2 cellular contexts compared by ENCODE assay signal in the genomic region with DNA sequence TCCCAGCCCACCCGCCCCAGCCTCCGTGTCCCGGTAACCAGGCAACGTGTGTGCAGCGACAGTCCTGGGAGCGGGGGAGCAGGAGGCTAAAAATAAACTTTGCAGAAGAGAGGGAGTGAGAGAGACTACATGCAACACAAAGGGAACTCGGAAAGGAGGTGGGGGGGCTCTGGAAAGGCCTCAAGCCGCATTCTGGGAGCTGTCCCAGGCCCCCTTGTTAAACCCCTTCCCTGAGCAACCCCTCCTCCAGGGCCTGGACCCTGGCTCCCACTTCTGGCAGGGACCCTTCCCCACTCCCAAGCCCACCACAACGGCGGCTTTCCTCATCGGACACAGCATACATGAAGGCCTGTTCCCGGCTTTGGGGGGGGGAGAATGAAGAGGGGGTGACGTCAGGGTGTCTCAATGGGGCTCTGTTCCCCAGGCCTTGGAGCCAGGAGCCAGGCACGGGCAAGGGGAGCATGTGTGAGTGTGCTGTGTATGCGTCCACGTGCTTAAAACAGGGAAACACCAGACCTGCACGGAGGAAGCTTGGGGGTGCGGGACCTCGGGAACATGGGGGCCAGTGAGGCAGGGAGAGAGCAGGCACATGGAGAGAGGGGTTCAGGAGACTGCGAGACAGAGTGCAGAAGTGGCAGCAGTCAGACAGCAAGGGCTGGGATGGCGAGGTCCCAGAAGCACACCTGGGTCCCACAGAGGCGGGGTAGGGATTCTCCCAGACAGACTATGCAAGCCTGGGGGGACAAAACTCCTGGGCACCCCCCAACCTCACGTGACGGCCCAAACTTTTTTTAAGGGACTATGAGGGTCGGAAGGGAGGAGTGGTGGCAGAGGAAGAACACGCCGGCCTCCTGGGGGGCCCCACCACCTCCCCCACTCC.
TF ChIP-seq lines count a peak whose summit lies in the region.

No MANE protein-coding gene starts in this region.

TF ChIP-seq in A549, 52 proteins besides CTCF, POLR2A, EP300 and RAD21:
- peak; percentile 75; the same call in 1 of the 2 replicates for TF ChIP-seq POLR2AphosphoS2 (conservative IDR thresholded peaks at IDR 0.05; ENCODE audit: low read length)
- TF ChIP-seq SREBF2 (IDR thresholded peaks at IDR 0.05) = no peak
- 0 out of 2 replicates have a peak, but pooled peaks have one; percentile 10 for TF ChIP-seq TP53 (CRISPR knock-in tag; IDR thresholded peaks at IDR 0.05)
- TF ChIP-seq, protein P1, sequence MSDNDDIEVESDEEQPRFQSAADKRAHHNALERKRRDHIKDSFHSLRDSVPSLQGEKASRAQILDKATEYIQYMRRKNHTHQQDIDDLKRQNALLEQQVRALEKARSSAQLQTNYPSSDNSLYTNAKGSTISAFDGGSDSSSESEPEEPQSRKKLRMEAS (IDR thresholded peaks at IDR 0.05) = peak; percentile 88
- no peak for TF ChIP-seq CBX2 (IDR thresholded peaks at IDR 0.05; ENCODE audit: borderline replicate concordance, low read depth)
- TF ChIP-seq, protein P2, sequence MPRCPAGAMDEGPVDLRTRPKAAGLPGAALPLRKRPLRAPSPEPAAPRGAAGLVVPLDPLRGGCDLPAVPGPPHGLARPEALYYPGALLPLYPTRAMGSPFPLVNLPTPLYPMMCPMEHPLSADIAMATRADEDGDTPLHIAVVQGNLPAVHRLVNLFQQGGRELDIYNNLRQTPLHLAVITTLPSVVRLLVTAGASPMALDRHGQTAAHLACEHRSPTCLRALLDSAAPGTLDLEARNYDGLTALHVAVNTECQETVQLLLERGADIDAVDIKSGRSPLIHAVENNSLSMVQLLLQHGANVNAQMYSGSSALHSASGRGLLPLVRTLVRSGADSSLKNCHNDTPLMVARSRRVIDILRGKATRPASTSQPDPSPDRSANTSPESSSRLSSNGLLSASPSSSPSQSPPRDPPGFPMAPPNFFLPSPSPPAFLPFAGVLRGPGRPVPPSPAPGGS (IDR thresholded peaks at IDR 0.05) = 0 out of 3 replicates have a peak, but pooled peaks have one; percentile 15
- TF ChIP-seq CHD2 (IDR thresholded peaks at IDR 0.05; ENCODE audit: low read length, partially characterized antibody) = no peak
- TF ChIP-seq, protein P3, sequence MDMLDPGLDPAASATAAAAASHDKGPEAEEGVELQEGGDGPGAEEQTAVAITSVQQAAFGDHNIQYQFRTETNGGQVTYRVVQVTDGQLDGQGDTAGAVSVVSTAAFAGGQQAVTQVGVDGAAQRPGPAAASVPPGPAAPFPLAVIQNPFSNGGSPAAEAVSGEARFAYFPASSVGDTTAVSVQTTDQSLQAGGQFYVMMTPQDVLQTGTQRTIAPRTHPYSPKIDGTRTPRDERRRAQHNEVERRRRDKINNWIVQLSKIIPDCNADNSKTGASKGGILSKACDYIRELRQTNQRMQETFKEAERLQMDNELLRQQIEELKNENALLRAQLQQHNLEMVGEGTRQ (IDR thresholded peaks at IDR 0.05) = 0 out of 2 replicates have a peak, but pooled peaks have one; percentile 6
- no peak for TF ChIP-seq HDAC2 (IDR thresholded peaks at IDR 0.05)
- TF ChIP-seq JUNB (IDR thresholded peaks at IDR 0.05) = no peak
- 0 out of 5 replicates have a peak, but pooled peaks of 1 of the 2 experiments have one; percentile 3 for TF ChIP-seq JUN (IDR thresholded peaks at IDR 0.05)
- TF ChIP-seq BHLHE40 (IDR thresholded peaks at IDR 0.05; ENCODE audit: low read depth, low read length) = 0 out of 2 replicates have a peak, but pooled peaks have one; percentile 46
- no peak for TF ChIP-seq FOSB (CRISPR knock-in tag; IDR thresholded peaks at IDR 0.05)
- TF ChIP-seq ZNF302 (CRISPR knock-in tag; IDR thresholded peaks at IDR 0.05) = no peak
TF ChIP-seq in A549: peak in this region for 7.

TF ChIP-seq in HCT116, 20 proteins besides CTCF, POLR2A, EP300 and RAD21:
- TF ChIP-seq, protein P4, sequence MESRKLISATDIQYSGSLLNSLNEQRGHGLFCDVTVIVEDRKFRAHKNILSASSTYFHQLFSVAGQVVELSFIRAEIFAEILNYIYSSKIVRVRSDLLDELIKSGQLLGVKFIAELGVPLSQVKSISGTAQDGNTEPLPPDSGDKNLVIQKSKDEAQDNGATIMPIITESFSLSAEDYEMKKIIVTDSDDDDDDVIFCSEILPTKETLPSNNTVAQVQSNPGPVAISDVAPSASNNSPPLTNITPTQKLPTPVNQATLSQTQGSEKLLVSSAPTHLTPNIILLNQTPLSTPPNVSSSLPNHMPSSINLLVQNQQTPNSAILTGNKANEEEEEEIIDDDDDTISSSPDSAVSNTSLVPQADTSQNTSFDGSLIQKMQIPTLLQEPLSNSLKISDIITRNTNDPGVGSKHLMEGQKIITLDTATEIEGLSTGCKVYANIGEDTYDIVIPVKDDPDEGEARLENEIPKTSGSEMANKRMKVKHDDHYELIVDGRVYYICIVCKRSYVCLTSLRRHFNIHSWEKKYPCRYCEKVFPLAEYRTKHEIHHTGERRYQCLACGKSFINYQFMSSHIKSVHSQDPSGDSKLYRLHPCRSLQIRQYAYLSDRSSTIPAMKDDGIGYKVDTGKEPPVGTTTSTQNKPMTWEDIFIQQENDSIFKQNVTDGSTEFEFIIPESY (IDR thresholded peaks at IDR 0.05; ENCODE audit: extremely low read depth, insufficient replicate concordance, low read length) = no peak
- TF ChIP-seq EZH2 (IDR thresholded peaks at IDR 0.05) (no peak), SIN3A (IDR thresholded peaks at IDR 0.05; ENCODE audit: low read depth) (no peak), CEBPB (IDR thresholded peaks at IDR 0.05; ENCODE audit: low read depth) (no peak), SP1 (IDR thresholded peaks at IDR 0.05; ENCODE audit: low read depth) (no peak), ELF1 (IDR thresholded peaks at IDR 0.05; ENCODE audit: borderline replicate concordance, low read depth) (no peak), ZNF274 (IDR thresholded peaks at IDR 0.05; ENCODE audit: low read depth, low read length) (no peak), YY1 (IDR thresholded peaks at IDR 0.05; ENCODE audit: extremely low read depth, insufficient replicate concordance, low read depth, low read length) (no peak), CBX3 (IDR thresholded peaks at IDR 0.05; ENCODE audit: low read depth) (no peak)
- TF ChIP-seq, protein P5, sequence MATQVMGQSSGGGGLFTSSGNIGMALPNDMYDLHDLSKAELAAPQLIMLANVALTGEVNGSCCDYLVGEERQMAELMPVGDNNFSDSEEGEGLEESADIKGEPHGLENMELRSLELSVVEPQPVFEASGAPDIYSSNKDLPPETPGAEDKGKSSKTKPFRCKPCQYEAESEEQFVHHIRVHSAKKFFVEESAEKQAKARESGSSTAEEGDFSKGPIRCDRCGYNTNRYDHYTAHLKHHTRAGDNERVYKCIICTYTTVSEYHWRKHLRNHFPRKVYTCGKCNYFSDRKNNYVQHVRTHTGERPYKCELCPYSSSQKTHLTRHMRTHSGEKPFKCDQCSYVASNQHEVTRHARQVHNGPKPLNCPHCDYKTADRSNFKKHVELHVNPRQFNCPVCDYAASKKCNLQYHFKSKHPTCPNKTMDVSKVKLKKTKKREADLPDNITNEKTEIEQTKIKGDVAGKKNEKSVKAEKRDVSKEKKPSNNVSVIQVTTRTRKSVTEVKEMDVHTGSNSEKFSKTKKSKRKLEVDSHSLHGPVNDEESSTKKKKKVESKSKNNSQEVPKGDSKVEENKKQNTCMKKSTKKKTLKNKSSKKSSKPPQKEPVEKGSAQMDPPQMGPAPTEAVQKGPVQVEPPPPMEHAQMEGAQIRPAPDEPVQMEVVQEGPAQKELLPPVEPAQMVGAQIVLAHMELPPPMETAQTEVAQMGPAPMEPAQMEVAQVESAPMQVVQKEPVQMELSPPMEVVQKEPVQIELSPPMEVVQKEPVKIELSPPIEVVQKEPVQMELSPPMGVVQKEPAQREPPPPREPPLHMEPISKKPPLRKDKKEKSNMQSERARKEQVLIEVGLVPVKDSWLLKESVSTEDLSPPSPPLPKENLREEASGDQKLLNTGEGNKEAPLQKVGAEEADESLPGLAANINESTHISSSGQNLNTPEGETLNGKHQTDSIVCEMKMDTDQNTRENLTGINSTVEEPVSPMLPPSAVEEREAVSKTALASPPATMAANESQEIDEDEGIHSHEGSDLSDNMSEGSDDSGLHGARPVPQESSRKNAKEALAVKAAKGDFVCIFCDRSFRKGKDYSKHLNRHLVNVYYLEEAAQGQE (IDR thresholded peaks at IDR 0.05; ENCODE audit: low read depth) = no peak
- TF ChIP-seq, protein P6, sequence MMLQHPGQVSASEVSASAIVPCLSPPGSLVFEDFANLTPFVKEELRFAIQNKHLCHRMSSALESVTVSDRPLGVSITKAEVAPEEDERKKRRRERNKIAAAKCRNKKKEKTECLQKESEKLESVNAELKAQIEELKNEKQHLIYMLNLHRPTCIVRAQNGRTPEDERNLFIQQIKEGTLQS (IDR thresholded peaks at IDR 0.05) = no peak
TF ChIP-seq in HCT116: peak in this region for 0.
